In genomic region chr5:76165961-76166360, GRCh38 we compare ENCODE assay signal across 32 cellular contexts.
"Had no signal": no experiment of that assay in that cellular context is flagged by ENCODE, and none has a peak within 500 bp of the region (broad histone marks: within the 10 kb centered on the region; RNA-seq: fewer than 3 reads in every experiment).

No MANE protein-coding gene starts in this region.

- ATAC-seq: activated CD8-positive, alpha-beta T cell treated with anti-CD3 and anti-CD28 coated beads for 36 hours; body of pancreas; Right ventricle myocardium inferior had no signal

- H3K4me1 ChIP-seq: body of pancreas, breast epithelium had no signal

- H3K9me3 ChIP-seq: body of pancreas, breast epithelium, MG63 had no signal

- H3K4me3 Mint-ChIP-seq: activated CD4-positive, alpha-beta T cell treated with anti-CD3 and anti-CD28 coated beads, Interleukin-2, amount 10 ng/mL, durations not matched to agents 24 days and 14 days; activated CD8-positive, alpha-beta T cell treated with anti-CD3 and anti-CD28 coated beads for 36 hours; activated naive CD8-positive, alpha-beta T cell treated with anti-CD3 and anti-CD28 coated beads for 36 hours; activated T-helper 17 cell treated with anti-CD3 and anti-CD28 coated beads, Interleukin-2, amount 50 U/mL, for 72 hours had no signal

- FAIRE-seq: RCC 7860 had no signal

- H3K4me1 Mint-ChIP-seq: activated CD4-positive, alpha-beta T cell treated with anti-CD3 and anti-CD28 coated beads, Interleukin-2, amount 10 ng/mL, durations not matched to agents 24 days and 14 days; activated naive CD8-positive, alpha-beta T cell treated with anti-CD3 and anti-CD28 coated beads for 36 hours; activated T-helper 17 cell treated with anti-CD3 and anti-CD28 coated beads, Interleukin-2, amount 50 U/mL, for 72 hours had no signal

- H3K27ac Mint-ChIP-seq: activated CD4-positive, alpha-beta T cell treated with anti-CD3 and anti-CD28 coated beads, Interleukin-2, amount 10 ng/mL, durations not matched to agents 24 days and 14 days; activated CD8-positive, alpha-beta T cell treated with anti-CD3 and anti-CD28 coated beads for 36 hours; activated naive CD8-positive, alpha-beta T cell treated with anti-CD3 and anti-CD28 coated beads for 36 hours had no signal

- H3K4me3 ChIP-seq: body of pancreas, breast epithelium, MG63, PC-9 had no signal

- H3K27me3 ChIP-seq: body of pancreas, breast epithelium, MG63 had no signal

- H3K4me2 ChIP-seq: PC-9 had no signal

- H3K36me3 ChIP-seq: breast epithelium, MG63 had no signal

- DNase-seq: activated CD4-positive, alpha-beta T cell treated with anti-CD3 and anti-CD28 coated beads, Interleukin-2, amount 50 U/mL, for 4 hours; activated CD8-positive, alpha-beta T cell treated with anti-CD3 and anti-CD28 coated beads for 36 hours; activated effector memory CD4-positive, alpha-beta T cell treated with anti-CD3 and anti-CD28 coated beads, Interleukin-2, amount 50 U/mL, for 16 hours; activated naive CD4-positive, alpha-beta T cell; activated naive CD4-positive, alpha-beta T cell treated with anti-CD3 and anti-CD28 coated beads, Interleukin-2, amount 50 U/mL, for 16 hours; activated naive CD8-positive, alpha-beta T cell treated with anti-CD3 and anti-CD28 coated beads for 36 hours; activated T-cell treated with anti-CD3 and anti-CD28 coated beads, Interleukin-2, amount 50 U/mL, for 1 hour; activated T-cell treated with anti-CD3 and anti-CD28 coated beads, Interleukin-2, amount 50 U/mL, for 72 hours; amniotic stem cell; aorta; body of pancreas; Kasumi-1; KG1; MG63; NCI-H1048; NCI-H1436 treated with DMSO at 0.1 percent for 48 hours; NCI-H1694 treated with DMSO at 0.1 percent for 48 hours; NCI-H2029; NCI-H510A; NCI-H526; NCI-H748 treated with DMSO at 0.1 percent for 48 hours; NK-92 treated with Interleukin-12 subunit alpha and Interleukin-12 subunit beta, amount 100 ng/mL, for 24 hours; PC-9; SIG-M5; SW 1271; T1000 had no signal

- H2AFZ ChIP-seq: PC-9 had no signal

- H3K27ac ChIP-seq: body of pancreas, breast epithelium, PC-9, RWPE1 had no signal

- H3K36me3 Mint-ChIP-seq: activated naive CD8-positive, alpha-beta T cell treated with anti-CD3 and anti-CD28 coated beads for 36 hours had no signal

- H3K9me3 Mint-ChIP-seq: activated CD4-positive, alpha-beta T cell treated with anti-CD3 and anti-CD28 coated beads, Interleukin-2, amount 10 ng/mL, durations not matched to agents 24 days and 14 days; activated CD8-positive, alpha-beta T cell treated with anti-CD3 and anti-CD28 coated beads for 36 hours had no signal
